Comparison of ENCODE assay signal across 8 cellular contexts in the genomic region with DNA sequence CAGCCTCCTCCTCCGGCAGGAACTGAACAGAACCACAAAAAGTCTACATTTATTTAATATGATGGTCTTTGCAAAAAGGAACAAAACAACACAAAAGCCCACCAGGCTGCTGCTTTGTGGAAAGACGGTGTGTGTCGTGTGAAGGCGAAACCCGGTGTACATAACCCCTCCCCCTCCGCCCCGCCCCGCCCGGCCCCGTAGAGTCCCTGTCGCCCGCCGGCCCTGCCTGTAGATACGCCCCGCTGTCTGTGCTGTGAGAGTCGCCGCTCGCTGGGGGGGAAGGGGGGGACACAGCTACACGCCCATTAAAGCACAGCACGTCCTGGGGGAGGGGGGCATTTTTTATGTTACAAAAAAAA.
DNase-seq lines count a peak whose midpoint lies in the region; ATAC-seq, FAIRE-seq and TF ChIP-seq lines count a peak whose summit lies in the region.

No MANE protein-coding gene starts in this region.

- H3K9me3 Mint-ChIP-seq in MCF 10A (ENCODE audit: unreplicated experiment) (no peaks in the 10 kb centered on the region), natural killer cell (no peaks in the 10 kb centered on the region)

- TF ChIP-seq CTCF in MCF 10A (IDR thresholded peaks at IDR 0.05; ENCODE audit: unreplicated experiment), result no peak
- no peak for TF ChIP-seq CTCF in natural killer cell (IDR thresholded peaks at IDR 0.05)

- POLR2A ChIA-PET in MCF 10A (lab: Yijun Ruan, JAX) (no interaction called here), HEK293T (lab: Yijun Ruan, JAX) (no interaction called here)

- intact Hi-C loops in MCF 10A (cut with micrococcal nuclease), result no loop called here
- intact Hi-C loops in natural killer cell (cut with micrococcal nuclease), result loop anchor here (5.0 kb wide), 2 partner anchors 156 to 266 kb away; no protein-coding TSS in a partner anchor

- no peak for FAIRE-seq in urothelium cell line (lab: Jason Lieb, UNC)

- H3K27me3 Mint-ChIP-seq in MCF 10A (ENCODE audit: insufficient read depth, unreplicated experiment), result peaks cover 25% of the 10 kb centered on the region
- H3K27me3 Mint-ChIP-seq in natural killer cell (ENCODE audit: low read depth in 2 of 2), result peaks cover 66 to 68% of the 10 kb centered on the region in 2 donors

- ATAC-seq in natural killer cell (peak; percentile 52 to 63 (median 61)), HG02759 (IDR thresholded peaks at IDR 0.05; ENCODE audit: unreplicated experiment) (no peak)

- peak; percentile 4 for DNase-seq in COLO668 (lab: John Stamatoyannopoulos, UW; ENCODE audit: unreplicated experiment)
- peak; percentile 33 for DNase-seq in NCI-H1694 (lab: John Stamatoyannopoulos, UW)
- no peak for DNase-seq in MCF 10A (ENCODE audit: unreplicated experiment)
- no peak for DNase-seq in natural killer cell
- DNase-seq in urothelium cell line (ENCODE audit: low spot score), result no peak
- no peak for DNase-seq in NCI-H1105 treated with DMSO at 0.1 percent for 48 hours (lab: John Stamatoyannopoulos, UW)
- DNase-seq in HEK293T (ENCODE audit: extremely low spot score), result no peak

- CTCF ChIA-PET in MCF 10A (lab: Yijun Ruan, JAX), result interaction anchor here (0.7 to 0.9 kb wide), 2 partner anchors 74 to 85 kb away, joined by 3 read pairs; no protein-coding TSS in a partner anchor
- CTCF ChIA-PET in HEK293T (lab: Yijun Ruan, JAX), result no interaction called here

- H3K36me3 Mint-ChIP-seq in MCF 10A (ENCODE audit: insufficient read depth, unreplicated experiment) (no peaks in the 10 kb centered on the region), natural killer cell (no peaks in the 10 kb centered on the region)

- H3K27ac Mint-ChIP-seq in MCF 10A (ENCODE audit: low read depth, unreplicated experiment), result no peak overlapping the region
- H3K27ac Mint-ChIP-seq in natural killer cell, result peak overlapping the region in 1 of 2 donors; percentile 79

- H3K4me1 Mint-ChIP-seq in MCF 10A (ENCODE audit: insufficient read depth, unreplicated experiment) (peaks cover 13% of the 10 kb centered on the region), natural killer cell (peaks cover 25 to 48% of the 10 kb centered on the region in 2 donors)

- H3K4me3 Mint-ChIP-seq in MCF 10A (ENCODE audit: unreplicated experiment), result peak overlapping the region; percentile 70
- H3K4me3 Mint-ChIP-seq in natural killer cell, result peak overlapping the region; percentile 79

- no TSS peak for BruUV-seq in MCF 10A (replicated peaks; lab: Mats Ljungman, UMichigan)

TF ChIP-seq in HEK293T, 16 proteins besides CTCF, POLR2A, EP300 and RAD21:
- TF ChIP-seq CTBP1 (IDR thresholded peaks at IDR 0.05; ENCODE audit: borderline replicate concordance) (no peak), L3MBTL2 (conservative IDR thresholded peaks at IDR 0.05) (no peak), SP1 (IDR thresholded peaks at IDR 0.05) (no peak), ARNT (IDR thresholded peaks at IDR 0.05) (no peak), FOXA1 (IDR thresholded peaks at IDR 0.05) (no peak), BHLHE40 (IDR thresholded peaks at IDR 0.05; ENCODE audit: borderline replicate concordance) (no peak), ZNF384 (IDR thresholded peaks at IDR 0.05) (no peak), TARDBP (IDR thresholded peaks at IDR 0.05) (no peak), HDGF (IDR thresholded peaks at IDR 0.05; ENCODE audit: borderline replicate concordance) (no peak), SUZ12 (IDR thresholded peaks at IDR 0.05) (no peak), LEF1 (IDR thresholded peaks at IDR 0.05; ENCODE audit: borderline replicate concordance) (no peak), FOXM1 (IDR thresholded peaks at IDR 0.05; ENCODE audit: borderline replicate concordance) (no peak), FOXK2 (IDR thresholded peaks at IDR 0.05) (no peak), NFRKB (IDR thresholded peaks at IDR 0.05) (no peak)
- TF ChIP-seq, protein P1, sequence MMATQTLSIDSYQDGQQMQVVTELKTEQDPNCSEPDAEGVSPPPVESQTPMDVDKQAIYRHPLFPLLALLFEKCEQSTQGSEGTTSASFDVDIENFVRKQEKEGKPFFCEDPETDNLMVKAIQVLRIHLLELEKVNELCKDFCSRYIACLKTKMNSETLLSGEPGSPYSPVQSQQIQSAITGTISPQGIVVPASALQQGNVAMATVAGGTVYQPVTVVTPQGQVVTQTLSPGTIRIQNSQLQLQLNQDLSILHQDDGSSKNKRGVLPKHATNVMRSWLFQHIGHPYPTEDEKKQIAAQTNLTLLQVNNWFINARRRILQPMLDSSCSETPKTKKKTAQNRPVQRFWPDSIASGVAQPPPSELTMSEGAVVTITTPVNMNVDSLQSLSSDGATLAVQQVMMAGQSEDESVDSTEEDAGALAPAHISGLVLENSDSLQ (IDR thresholded peaks at IDR 0.05), result no peak

Comparison
In these comparisons a context has a peak if more than half of its experiments do, and no peak if none do; other contexts are left out.
1. DNase-seq: peak in COLO668 (single experiment) and NCI-H1694 (single experiment); none in MCF 10A (single experiment), natural killer cell (single experiment), urothelium cell line (single experiment), NCI-H1105 treated with DMSO at 0.1 percent for 48 hours (single experiment) and HEK293T (single experiment).